ENCODE assay signal across 8 cellular contexts in genomic region chr3:150409125-150409526, GRCh38. TPM values are rescaled to one million over a fixed set of nuclear protein-coding genes. Genes with fewer than 3 reads are reported as not detected.
DNase-seq lines count a peak whose midpoint lies in the region; ATAC-seq, FAIRE-seq and TF ChIP-seq lines count a peak whose summit lies in the region.

No MANE protein-coding gene starts in this region.

- no peak overlapping the region for H2AFZ ChIP-seq in endothelial cell of umbilical vein (ENCODE audit: low read depth, low read length)

- peak; percentile 27 to 78 (median 76) for DNase-seq in NCI-H1417 (lab: John Stamatoyannopoulos, UW)
- no peak for DNase-seq in NCI-H1417 treated with DMSO at 0.1 percent for 48 hours (lab: John Stamatoyannopoulos, UW)
- DNase-seq in OCI-M1 (lab: John Stamatoyannopoulos, UW) = peak; percentile 56
- DNase-seq in endothelial cell of umbilical vein (ENCODE audit: low read depth, low spot score) = no peak
- peak in 2 of 5 donors; percentile 44 to 52 for DNase-seq in ovary
- DNase-seq in OCI-M2 (lab: John Stamatoyannopoulos, UW; ENCODE audit: unreplicated experiment) = no peak

- peak overlapping the region; percentile 44 for H3K4me2 ChIP-seq in endothelial cell of umbilical vein (ENCODE audit: insufficient read depth, low read length)

- H3K9ac ChIP-seq in endothelial cell of umbilical vein (replicated peaks; ENCODE audit: extremely low read depth, insufficient read depth, low read length) = peak overlapping the region; percentile 96

- H3K27ac ChIP-seq in endothelial cell of umbilical vein (ENCODE audit: insufficient read depth, low read depth, low read length) (peak overlapping the region; percentile 100), ovary (peak overlapping the region; percentile 100)

- BruUV-seq in endothelial cell of umbilical vein (replicated peaks; lab: Mats Ljungman, UMichigan) = TSS peak; percentile 19

- CTCF ChIA-PET in endothelial cell of umbilical vein (lab: Charles Lee) = interaction anchor here (0.9 to 10.0 kb wide), 27 partner anchors 9 to 442 kb away, joined by 3 to 219 read pairs (median 6); partner anchors contain the start of gene SERP1

- H3K4me3 ChIP-seq in endothelial cell of umbilical vein (replicated peaks in 1 of 3; ENCODE audit: insufficient read depth in 1 of 3, low read depth in 1 of 3, low read length in 3 of 3) (peak overlapping the region; percentile 43 to 99 (median 80)), ovary (peak overlapping the region; percentile 78)

- H3K4me1 ChIP-seq in endothelial cell of umbilical vein (ENCODE audit: control insufficient read depth, extremely low read depth, insufficient read depth, low read length) = peaks cover 16% of the 10 kb centered on the region
- H3K4me1 ChIP-seq in ovary (ENCODE audit: insufficient read depth) = no peaks in the 10 kb centered on the region

- ATAC-seq in HG03280 (IDR thresholded peaks at IDR 0.05; ENCODE audit: unreplicated experiment) = no peak
- ATAC-seq in HG03045 (IDR thresholded peaks at IDR 0.05; ENCODE audit: unreplicated experiment) = no peak

- no peaks in the 10 kb centered on the region for H3K9me1 ChIP-seq in endothelial cell of umbilical vein (replicated peaks; ENCODE audit: control insufficient read depth, extremely low read depth, insufficient read depth, low read length)

- H3K79me2 ChIP-seq in endothelial cell of umbilical vein (ENCODE audit: control insufficient read depth, insufficient read depth, low read length) = peaks cover 52% of the 10 kb centered on the region

- dilution Hi-C loops in endothelial cell of umbilical vein (cut with MboI; ENCODE audit: extremely low pct_ligation_motif_present, low sequenced_read_pairs) = loop anchor here (25.0 kb wide), 1 partner anchor 172 kb away; no protein-coding TSS in a partner anchor

- no peaks in the 10 kb centered on the region for H3K9me3 ChIP-seq in endothelial cell of umbilical vein (replicated peaks; ENCODE audit: control insufficient read depth, insufficient read depth, low read length)
- H3K9me3 ChIP-seq in ovary = no peaks in the 10 kb centered on the region

- intact Hi-C loops in endothelial cell of umbilical vein (cut with micrococcal nuclease) (loop anchor here (1.0 to 5.0 kb wide), 3 partner anchors 40 to 193 kb away; partner anchors contain the start of gene SELENOT), ovary (cut with DNase I) (loop anchor here in 1 of 4 donors (2.0 to 5.0 kb wide), 2 partner anchors 138 to 437 kb away; partner anchors contain the start of genes EIF2A, PFN2 and SERP1)

- WGBS in ovary, 3 donors = 0 to 1% (median 0%) methylated on average over 22 to 31 of the region's 31 CpGs

- H3K36me3 ChIP-seq in endothelial cell of umbilical vein (ENCODE audit: control insufficient read depth in 2 of 2, extremely low read depth in 1 of 2, insufficient read depth in 2 of 2, low read length in 2 of 2) (peaks cover 0 to 3% of the 10 kb centered on the region in 2 experiments), ovary (no peaks in the 10 kb centered on the region)

- TF ChIP-seq EP300 in ovary (IDR thresholded peaks at IDR 0.05) = no peak

- no peak for FAIRE-seq in endothelial cell of umbilical vein (lab: Jason Lieb, UNC)

- TF ChIP-seq POLR2A in endothelial cell of umbilical vein (IDR thresholded peaks at IDR 0.05; ENCODE audit: low read depth, low read length) = no peak
- no peak for TF ChIP-seq POLR2A in ovary (IDR thresholded peaks at IDR 0.05)

- POLR2A ChIA-PET in endothelial cell of umbilical vein (lab: Charles Lee) = interaction anchor here (0.5 to 2.8 kb wide), 20 partner anchors 10 to 186 kb away, joined by 3 to 20 read pairs (median 4); partner anchors contain the start of genes EIF2A and SERP1

- TF ChIP-seq CTCF in endothelial cell of umbilical vein (IDR thresholded peaks at IDR 0.05; ENCODE audit: extremely low read depth in 1 of 2, insufficient read depth in 1 of 2, low read depth in 1 of 2, low read length in 2 of 2) (no peak), ovary (IDR thresholded peaks at IDR 0.05) (no peak)

- H3K27me3 ChIP-seq in endothelial cell of umbilical vein (ENCODE audit: control insufficient read depth in 2 of 2, insufficient read depth in 2 of 2, low read length in 2 of 2) (no peaks in the 10 kb centered on the region), ovary (no peaks in the 10 kb centered on the region)

- H4K20me1 ChIP-seq in endothelial cell of umbilical vein (replicated peaks; ENCODE audit: control insufficient read depth, extremely low read depth, insufficient read depth, low read length) = peaks cover 13% of the 10 kb centered on the region

TF ChIP-seq in endothelial cell of umbilical vein, 7 proteins besides CTCF, POLR2A, EP300 and RAD21:
- TF ChIP-seq GATA2 (IDR thresholded peaks at IDR 0.05; ENCODE audit: insufficient read depth, insufficient read length, low read depth, low read length) = no peak
- TF ChIP-seq EZH2 (IDR thresholded peaks at IDR 0.05; ENCODE audit: borderline replicate concordance, low read depth, low read length, severe bottlenecking) = no peak
- TF ChIP-seq MYC (IDR thresholded peaks at IDR 0.05; ENCODE audit: low read depth, low read length) = no peak
- TF ChIP-seq MAX (IDR thresholded peaks at IDR 0.05; ENCODE audit: insufficient read depth, insufficient read length) = no peak
- no peak for TF ChIP-seq JUN (IDR thresholded peaks at IDR 0.05; ENCODE audit: borderline replicate concordance, insufficient read depth, insufficient read length, low read depth)
- TF ChIP-seq FOS (IDR thresholded peaks at IDR 0.05; ENCODE audit: borderline replicate concordance, insufficient read depth, low read length) = no peak
- no peak for TF ChIP-seq POLR2AphosphoS5 (IDR thresholded peaks at IDR 0.05; ENCODE audit: insufficient read depth, low read depth, low read length)
TF ChIP-seq in endothelial cell of umbilical vein: peak in this region for 0.

RNA-seq across cellular contexts. Expression of gene TSC22D2, which starts 1.0 kb away (rescaled TPM):
- total RNA-seq in endothelial cell of umbilical vein (43.9 and 50.9 TPM in 2 replicates), ovary (10 to 100 TPM; 13.8 to 33.4 (median 28.0) TPM)
- polyA plus RNA-seq in endothelial cell of umbilical vein (5.9 and 7.6 TPM in 2 replicates), ovary (10 to 100 TPM; 11.2 to 23.1 TPM)
- 11.3 and 11.7 TPM in 2 replicates for polyA plus RNA-seq in endothelial cell of umbilical vein (2011; cell fraction: cytosol; rRNA removed)
- polyA plus RNA-seq in endothelial cell of umbilical vein (2011; cell fraction: nucleus; rRNA removed) = 45.7 and 53.1 TPM in 2 replicates
- 22.3 and 30.9 TPM in 2 replicates for polyA plus RNA-seq in endothelial cell of umbilical vein (2012)
- polyA minus RNA-seq in endothelial cell of umbilical vein = 23.5 and 31.4 TPM in 2 replicates
- polyA minus RNA-seq in endothelial cell of umbilical vein (2011; cell fraction: cytosol; rRNA and poly(A)+ RNA removed) = 22.4 TPM
- 135 and 141 TPM in 2 replicates for polyA minus RNA-seq in endothelial cell of umbilical vein (2011; cell fraction: nucleus; rRNA and poly(A)+ RNA removed)

Comparison
In these comparisons a context has a peak if more than half of its experiments do, and no peak if none do; other contexts are left out.
1. DNase-seq: peak in NCI-H1417 (3 of 3) and OCI-M1 (single experiment); none in NCI-H1417 treated with DMSO at 0.1 percent for 48 hours (single experiment), endothelial cell of umbilical vein (single experiment) and OCI-M2 (single experiment).